ENCODE assay signal across 35 cellular contexts in the genomic region with DNA sequence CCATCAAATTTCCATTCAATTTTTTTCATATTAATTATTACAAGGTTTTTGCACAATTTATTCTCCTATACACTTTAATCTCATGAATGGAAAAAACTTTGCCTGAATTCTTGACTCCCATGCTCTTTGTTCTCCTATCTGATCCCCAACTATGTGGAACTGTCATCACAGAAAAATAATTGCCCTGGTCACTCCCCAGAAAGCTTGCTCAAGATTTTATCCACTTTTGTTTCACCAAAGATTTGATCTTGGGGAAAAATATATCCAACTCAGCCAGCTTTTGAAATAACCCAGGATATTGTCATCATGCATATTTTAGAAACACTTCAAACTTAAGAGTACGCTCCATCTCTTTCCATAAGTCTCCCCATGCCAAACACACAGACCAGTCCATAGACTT.
"Had no signal": no experiment of that assay in that cellular context is flagged by ENCODE, and none has a peak within 500 bp of the region (broad histone marks: within the 10 kb centered on the region; RNA-seq: fewer than 3 reads in every experiment).

No MANE protein-coding gene starts in this region.

- DNase-seq: Karpas-422, Kasumi-1, KBM-7, KG1, MG63, MM.1S, MV-4-11, NCI-H1048, NCI-H1092, NCI-H1092 treated with DMSO at 0.1 percent for 48 hours, NCI-H1105, NCI-H1105 treated with DMSO at 0.1 percent for 48 hours, NCI-H1417, NCI-H1417 treated with DMSO at 0.1 percent for 48 hours, NCI-H1436, NCI-H1436 treated with DMSO at 0.1 percent for 48 hours, NCI-H146, NCI-H1694, NCI-H1694 treated with DMSO at 0.1 percent for 48 hours, NCI-H187, NCI-H187 treated with DMSO at 0.1 percent for 48 hours, NCI-H1930, NCI-H2029, NCI-H2029 treated with DMSO at 0.1 percent for 48 hours, NCI-H2081, NCI-H2081 treated with DMSO at 0.1 percent for 48 hours, NCI-H2107, NCI-H2171, NCI-H2171 treated with DMSO at 0.1 percent for 48 hours, NCI-H2227 treated with DMSO at 0.1 percent for 48 hours, NCI-H226, NCI-H345, NCI-H446, NCI-H446 treated with DMSO at 0.1 percent for 48 hours had no signal

- H3K27me3 ChIP-seq: MG63 had no signal

- H3K36me3 ChIP-seq: MG63 had no signal

- H3K4me3 ChIP-seq: MG63 had no signal

- H3K9me3 ChIP-seq: MG63 had no signal

- H3K9ac ChIP-seq: KMS-11 had no signal

- H3K4me2 ChIP-seq: KMS-11 had no signal

- H3K27ac ChIP-seq: KMS-11 had no signal
